13 cellular contexts compared by ENCODE assay signal in genomic region chrX:47200385-47201150, GRCh38. TPM values are rescaled to one million over a fixed set of nuclear protein-coding genes. Genes with fewer than 3 reads are reported as not detected.
A peak's percentile ranks its signal among the peaks of the same experiment; 100 is the strongest.
DNase-seq lines count a peak whose midpoint lies in the region; ATAC-seq, FAIRE-seq and TF ChIP-seq lines count a peak whose summit lies in the region.
"Had no signal": no experiment of that assay in that cellular context is flagged by ENCODE, and none has a peak within 500 bp of the region (broad histone marks: within the 10 kb centered on the region; RNA-seq: fewer than 3 reads in every experiment).

No MANE protein-coding gene starts in this region.

- no peak overlapping the region for H3K4me2 ChIP-seq in astrocyte (ENCODE audit: low read length)
- H3K4me2 ChIP-seq: BLaER1 treated with 17β-estradiol and CSF1 and Interleukin-3, amounts not matched to agents 10 nM and 100 nM had no signal

- no peak for TF ChIP-seq EP300 in tibial nerve (IDR thresholded peaks at IDR 0.05)

- H3K27ac Mint-ChIP-seq in activated T-cell treated with anti-CD3 and anti-CD28 coated beads, Interleukin-2, amount 50 U/mL, for 24 hours = peak overlapping the region; percentile 68
- H3K27ac Mint-ChIP-seq in astrocyte (ENCODE audit: unreplicated experiment) = peak overlapping the region; percentile 18

- H3K79me2 ChIP-seq in astrocyte (ENCODE audit: insufficient read depth, low read length) = peaks cover 69% of the 10 kb centered on the region

- H4K20me1 ChIP-seq in astrocyte (ENCODE audit: insufficient read depth, low read length) = peaks cover 86% of the 10 kb centered on the region

- H3K9ac ChIP-seq in astrocyte (ENCODE audit: low read length) = no peak overlapping the region

- H3K4me1 ChIP-seq in astrocyte (ENCODE audit: insufficient read depth, low read length) (peaks cover 23% of the 10 kb centered on the region), left ventricle myocardium inferior (peaks cover 32% of the 10 kb centered on the region), tibial nerve (peaks cover 0 to 32% (median 15%) of the 10 kb centered on the region in 4 donors)

- WGBS in tibial nerve, 2 donors = 68 to 86% methylated on average over 6 to 9 of the region's 9 CpGs

- no peak overlapping the region for H3K4me3 Mint-ChIP-seq in activated T-cell treated with anti-CD3 and anti-CD28 coated beads, Interleukin-2, amount 50 U/mL, for 24 hours
- H3K4me3 Mint-ChIP-seq in astrocyte (ENCODE audit: unreplicated experiment) = no peak overlapping the region

- H3K9me3 Mint-ChIP-seq in activated T-cell treated with anti-CD3 and anti-CD28 coated beads, Interleukin-2, amount 50 U/mL, for 24 hours = no peaks in the 10 kb centered on the region
- no peaks in the 10 kb centered on the region for H3K9me3 Mint-ChIP-seq in astrocyte (ENCODE audit: unreplicated experiment)
- H3K9me3 Mint-ChIP-seq: brain had no signal

- no peaks in the 10 kb centered on the region for H3K27me3 ChIP-seq in astrocyte (ENCODE audit: insufficient read depth, low read length)
- no peaks in the 10 kb centered on the region for H3K27me3 ChIP-seq in left ventricle myocardium inferior (ENCODE audit: low read depth)
- no peaks in the 10 kb centered on the region for H3K27me3 ChIP-seq in tibial nerve

- no peaks in the 10 kb centered on the region for H3K27me3 Mint-ChIP-seq in activated T-cell treated with anti-CD3 and anti-CD28 coated beads, Interleukin-2, amount 50 U/mL, for 24 hours
- no peaks in the 10 kb centered on the region for H3K27me3 Mint-ChIP-seq in astrocyte (ENCODE audit: low read depth, unreplicated experiment)

- ATAC-seq in HG03095 (IDR thresholded peaks at IDR 0.05; ENCODE audit: unreplicated experiment) = no peak

- H3K36me3 ChIP-seq in astrocyte (ENCODE audit: insufficient read depth, low read length) = peaks cover 46% of the 10 kb centered on the region
- peaks cover 63% of the 10 kb centered on the region for H3K36me3 ChIP-seq in left ventricle myocardium inferior
- H3K36me3 ChIP-seq in tibial nerve = peaks cover 5 to 71% (median 18%) of the 10 kb centered on the region in 3 donors

- peak; percentile 99 for FAIRE-seq in astrocyte (lab: Jason Lieb, UNC)

- DNase-seq in activated T-cell treated with anti-CD3 and anti-CD28 coated beads, Interleukin-2, amount 50 U/mL, for 24 hours = no peak
- DNase-seq in activated T-cell treated with anti-CD3 and anti-CD28 coated beads for 4 hours (no peak), astrocyte (ENCODE audit: low read depth) (peak; percentile 76), left ventricle myocardium inferior (peak; percentile 22), tibial nerve (ENCODE audit: low spot score in 2 of 2) (peak; percentile 24 to 31), G401 (ENCODE audit: low spot score) (no peak)
- no peak for DNase-seq in stimulated activated CD4-positive, alpha-beta T cell treated with anti-CD3 and anti-CD28 coated beads, Interleukin-15, amount 100 ng/mL, for 24 hours
- DNase-seq: NCI-H526 treated with DMSO at 0.1 percent for 48 hours had no signal

- TF ChIP-seq POLR2A in tibial nerve (IDR thresholded peaks at IDR 0.05) = no peak

- no peak overlapping the region for H2AFZ ChIP-seq in astrocyte (ENCODE audit: low read depth, low read length)

- H3K4me3 ChIP-seq in astrocyte (ENCODE audit: insufficient read depth, low read depth, low read length) (no peak overlapping the region), left ventricle myocardium inferior (no peak overlapping the region), tibial nerve (no peak overlapping the region)
- H3K4me3 ChIP-seq: BLaER1 treated with 17β-estradiol and CSF1 and Interleukin-3, amounts not matched to agents 10 nM and 100 nM; HAP-1 had no signal

- peaks cover 100% of the 10 kb centered on the region for H3K36me3 Mint-ChIP-seq in activated T-cell treated with anti-CD3 and anti-CD28 coated beads, Interleukin-2, amount 50 U/mL, for 24 hours (ENCODE audit: low read depth)
- H3K36me3 Mint-ChIP-seq in astrocyte (ENCODE audit: low read depth, unreplicated experiment) = peaks cover 12% of the 10 kb centered on the region

- H3K9me3 ChIP-seq in astrocyte (ENCODE audit: insufficient read depth, low read depth, low read length) (no peaks in the 10 kb centered on the region), left ventricle myocardium inferior (replicated peaks) (no peaks in the 10 kb centered on the region), tibial nerve (no peaks in the 10 kb centered on the region)
- H3K9me3 ChIP-seq: BLaER1 treated with 17β-estradiol and CSF1 and Interleukin-3, amounts not matched to agents 10 nM and 100 nM; HAP-1 had no signal

- intact Hi-C loops in left ventricle myocardium inferior (cut with micrococcal nuclease) = no loop called here

- H3K4me1 Mint-ChIP-seq in activated T-cell treated with anti-CD3 and anti-CD28 coated beads, Interleukin-2, amount 50 U/mL, for 24 hours (ENCODE audit: low read depth) = peaks cover 34% of the 10 kb centered on the region
- H3K4me1 Mint-ChIP-seq in astrocyte (ENCODE audit: low read depth, unreplicated experiment) = peaks cover 26% of the 10 kb centered on the region

- H3K27ac ChIP-seq in astrocyte (ENCODE audit: low read depth, low read length) (peak overlapping the region; percentile 19), left ventricle myocardium inferior (replicated peaks) (no peak overlapping the region), tibial nerve (peak overlapping the region in 3 of 4 donors; percentile 8 to 79 (median 36))
- H3K27ac ChIP-seq: BLaER1 treated with 17β-estradiol and CSF1 and Interleukin-3, amounts not matched to agents 10 nM and 100 nM; VCaP had no signal

- in situ Hi-C loops in G401 (cut with HindIII; ENCODE audit: low sequenced_read_pairs) = no loop called here

- TF ChIP-seq CTCF in astrocyte (IDR thresholded peaks at IDR 0.05; ENCODE audit: insufficient read depth, low read depth, low read length) (peak; percentile 14), left ventricle myocardium inferior (IDR thresholded peaks at IDR 0.05; ENCODE audit: borderline replicate concordance) (peak; percentile 16), tibial nerve (IDR thresholded peaks at IDR 0.05) (peak in 3 of 5 experiments; percentile 23 to 32 (median 26))

RNA-seq across cellular contexts. Expression of gene UBA1, which starts 6.9 kb away (rescaled TPM):
- total RNA-seq in astrocyte (232 and 244 TPM in 2 replicates), left ventricle myocardium inferior (99.8 TPM), tibial nerve (100 to 1,000 TPM; 124 to 168 (median 144) TPM)
- total RNA-seq in G401 (2014; rRNA removed; shearing (Covaris generic)) = 198 and 217 TPM in 2 replicates

RNA-seq across cellular contexts. Expression of gene CDK16, which starts 17.9 kb away (rescaled TPM):
- total RNA-seq in astrocyte = 110 and 128 TPM in 2 replicates
- 120 TPM for total RNA-seq in left ventricle myocardium inferior
- total RNA-seq in tibial nerve = 10 to 100 TPM; 64.9 to 94.2 (median 84.5) TPM
- total RNA-seq in G401 (2014; rRNA removed; shearing (Covaris generic)) = 88.1 and 118 TPM in 2 replicates

RNA-seq across cellular contexts. Expression of gene USP11, which starts 32.2 kb away (rescaled TPM):
- 75.7 and 80.8 TPM in 2 replicates for total RNA-seq in astrocyte
- 42.2 TPM for total RNA-seq in left ventricle myocardium inferior
- 10 to 100 TPM; 54.6 to 85.8 (median 63.9) TPM for total RNA-seq in tibial nerve
- total RNA-seq in G401 (2014; rRNA removed; shearing (Covaris generic)) = 53.1 and 57.3 TPM in 2 replicates

RNA-seq across cellular contexts. Expression of gene RBM10, which starts 55.5 kb away (rescaled TPM):
- total RNA-seq in astrocyte (35.9 and 36.3 TPM in 2 replicates), left ventricle myocardium inferior (27.8 TPM), tibial nerve (10 to 100 TPM; 27.3 to 46.2 (median 33.7) TPM)
- 51.8 and 67.8 TPM in 2 replicates for total RNA-seq in G401 (2014; rRNA removed; shearing (Covaris generic))

RNA-seq across cellular contexts. Expression of gene NDUFB11, which starts 56.1 kb away (rescaled TPM):
- total RNA-seq in astrocyte (79.4 and 86.3 TPM in 2 replicates), left ventricle myocardium inferior (171 TPM), tibial nerve (10 to 100 TPM; 45.4 to 78.1 (median 60.5) TPM)
- total RNA-seq in G401 (2014; rRNA removed; shearing (Covaris generic)) = 87.1 and 115 TPM in 2 replicates

Comparison
In these comparisons a context has a peak if more than half of its experiments do, and no peak if none do; other contexts are left out.
1. DNase-seq: peak in astrocyte (single experiment), left ventricle myocardium inferior (single experiment) and tibial nerve (2 of 2); none in activated T-cell treated with anti-CD3 and anti-CD28 coated beads, Interleukin-2, amount 50 U/mL, for 24 hours (single experiment), activated T-cell treated with anti-CD3 and anti-CD28 coated beads for 4 hours (single experiment), stimulated activated CD4-positive, alpha-beta T cell treated with anti-CD3 and anti-CD28 coated beads, Interleukin-15, amount 100 ng/mL, for 24 hours (single experiment) and G401 (single experiment).
2. Peak in every context shown above with its lines, with median percentiles within 50 percentile points of each other: CTCF ChIP-seq.